ENCODE assay signal across 8 cellular contexts in genomic region chr2:43158259-43158880, GRCh38.
DNase-seq lines count a peak whose midpoint lies in the region; ATAC-seq and TF ChIP-seq lines count a peak whose summit lies in the region.

No MANE protein-coding gene starts in this region.

- TF ChIP-seq CTCF in C4-2B (conservative IDR thresholded peaks at IDR 0.05) (no peak), MM.1S (IDR thresholded peaks at IDR 0.05; ENCODE audit: low read length) (no peak)

- H3K4me3 ChIP-seq in MM.1S (ENCODE audit: low read length): no peak overlapping the region

- peaks cover 17% of the 10 kb centered on the region for H3F3A ChIP-seq in MM.1S (ENCODE audit: insufficient read depth, low read length)

- no peaks in the 10 kb centered on the region for H4K20me1 ChIP-seq in MM.1S (ENCODE audit: insufficient read depth, low read length)

- H3K36me3 ChIP-seq in MM.1S (replicated peaks; ENCODE audit: insufficient read depth, low read length): no peaks in the 10 kb centered on the region

- ATAC-seq in GM21619 (IDR thresholded peaks at IDR 0.05; ENCODE audit: unreplicated experiment): peak; percentile 18

- DNase-seq in MM.1S (no peak), activated T-helper 1 cell treated with Interleukin-2 at 50 U/mL for 16 hours (ENCODE audit: low read depth) (peak; percentile 40), foreskin melanocyte (peak; percentile 17), pulmonary artery endothelial cell (ENCODE audit: low read depth, low spot score) (peak; percentile 75), DMS 273 treated with DMSO at 0.1 percent for 48 hours (lab: John Stamatoyannopoulos, UW) (no peak), NCI-H345 (lab: John Stamatoyannopoulos, UW) (no peak)

- peak overlapping the region; percentile 36; the same call in 1 of the 2 replicates for H3K9ac ChIP-seq in MM.1S (ENCODE audit: low read length)

- H3K79me2 ChIP-seq in MM.1S (ENCODE audit: low read length): no peaks in the 10 kb centered on the region

- peak overlapping the region; percentile 45; the same call in 1 of the 2 replicates for H3K4me2 ChIP-seq in MM.1S (ENCODE audit: low read depth, low read length)

- H3K27me3 ChIP-seq in MM.1S (replicated peaks; ENCODE audit: insufficient read depth, low read length): no peaks in the 10 kb centered on the region

- H3K4me1 ChIP-seq in MM.1S (ENCODE audit: low read length): peaks cover 23% of the 10 kb centered on the region

- H2AFZ ChIP-seq in MM.1S (ENCODE audit: low read length): peak overlapping the region; percentile 63

- H3K9me2 ChIP-seq in MM.1S (replicated peaks; ENCODE audit: insufficient read depth, low read length): no peaks in the 10 kb centered on the region

- peak overlapping the region; percentile 74 for H3K27ac ChIP-seq in C4-2B
- peak overlapping the region; percentile 82 for H3K27ac ChIP-seq in MM.1S (ENCODE audit: low read length)

- H3K9me3 ChIP-seq in MM.1S (replicated peaks; ENCODE audit: insufficient read depth, low read length): no peaks in the 10 kb centered on the region

Comparison
In these comparisons a context has a peak if more than half of its experiments do, and no peak if none do; other contexts are left out.
1. DNase-seq: peak in activated T-helper 1 cell treated with Interleukin-2 at 50 U/mL for 16 hours (single experiment), foreskin melanocyte (single experiment) and pulmonary artery endothelial cell (single experiment); none in MM.1S (single experiment), DMS 273 treated with DMSO at 0.1 percent for 48 hours (single experiment) and NCI-H345 (single experiment).